Comparison of ENCODE assay signal across 14 cellular contexts in the genomic region with DNA sequence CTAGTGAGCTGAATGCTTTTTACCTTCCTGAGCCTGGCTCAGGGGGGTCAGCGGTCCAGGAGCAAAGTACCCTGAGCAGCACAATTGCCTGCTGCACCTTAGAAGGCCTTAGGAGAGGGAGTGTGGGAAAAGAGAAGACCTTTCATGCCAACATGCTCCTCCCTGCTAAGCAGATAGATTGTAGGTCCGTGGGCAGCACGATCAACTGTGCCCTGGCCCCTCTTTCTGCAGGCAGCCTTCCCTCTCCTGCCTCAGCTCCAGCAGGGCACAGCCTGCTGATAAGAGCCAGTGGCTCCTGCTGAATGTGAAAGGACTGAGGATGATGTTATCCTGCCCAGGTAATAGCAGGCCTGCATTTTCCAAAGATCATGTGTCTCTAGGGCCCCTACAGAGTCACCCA. TPM values are rescaled to one million over a fixed set of nuclear protein-coding genes. Genes with fewer than 3 reads are reported as not detected.
"Had no signal": no experiment of that assay in that cellular context is flagged by ENCODE, and none has a peak within 500 bp of the region (broad histone marks: within the 10 kb centered on the region; RNA-seq: fewer than 3 reads in every experiment).

No MANE protein-coding gene starts in this region.

- H3K27ac ChIP-seq: colonic mucosa had no signal

- H3K4me3 ChIP-seq: colonic mucosa, ovary, transverse colon had no signal

- H3K27me3 ChIP-seq: ovary had no signal

- DNase-seq: activated CD4-positive, CD25-positive, alpha-beta regulatory T cell; activated CD8-positive, alpha-beta memory T cell treated with anti-CD3 and anti-CD28 coated beads, Interleukin-2, amount 10 ng/mL, durations not matched to agents 7 days and 5 days; activated gamma-delta T cell; activated naive CD8-positive, alpha-beta T cell treated with anti-CD3 and anti-CD28 coated beads for 36 hours; activated T-cell treated with anti-CD3 and anti-CD28 coated beads, Interleukin-2, amount 50 U/mL, for 4 hours; anterior cingulate cortex; colonic mucosa; effector CD4-positive, alpha-beta T cell; left ventricle myocardium superior; mesendoderm; nephron progenitor cell; T-helper 2 cell; transverse colon had no signal

- H3K9me3 ChIP-seq: colonic mucosa, ovary, transverse colon had no signal

- H3K36me3 ChIP-seq: colonic mucosa, ovary, transverse colon had no signal

RNA-seq across cellular contexts. Expression of a gene that starts 4.1 kb away (rescaled TPM):
- total RNA-seq: activated CD8-positive, alpha-beta memory T cell treated with anti-CD3 and anti-CD28 coated beads, Interleukin-2, amount 10 ng/mL, durations not matched to agents 7 days and 5 days; activated naive CD8-positive, alpha-beta T cell treated with anti-CD3 and anti-CD28 coated beads for 36 hours had no signal
